Comparison of ENCODE assay signal across 16 cellular contexts in genomic region chr4:139595989-139596679, GRCh38. TPM values are rescaled to one million over a fixed set of nuclear protein-coding genes. Genes with fewer than 3 reads are reported as not detected.
DNase-seq lines count a peak whose midpoint lies in the region; ATAC-seq, FAIRE-seq and TF ChIP-seq lines count a peak whose summit lies in the region.
"Had no signal": no experiment of that assay in that cellular context is flagged by ENCODE, and none has a peak within 500 bp of the region (broad histone marks: within the 10 kb centered on the region; RNA-seq: fewer than 3 reads in every experiment).

No MANE protein-coding gene starts in this region.

- TF ChIP-seq CTCF in gastroesophageal sphincter (IDR thresholded peaks at IDR 0.05) (no peak), kidney (IDR thresholded peaks at IDR 0.05; ENCODE audit: borderline replicate concordance, extremely low read depth, insufficient read depth) (no peak)

- TF ChIP-seq EP300 in gastroesophageal sphincter (IDR thresholded peaks at IDR 0.05): no peak

- intact Hi-C loops in sciatic nerve (cut with DNase I): no loop called here
- intact Hi-C loops in kidney (cut with DNase I): no loop called here

- ATAC-seq in gastroesophageal sphincter (peak; percentile 89), sciatic nerve (peak; percentile 78), HG02981 (IDR thresholded peaks at IDR 0.05; ENCODE audit: unreplicated experiment) (no peak), GM21381 (IDR thresholded peaks at IDR 0.05; ENCODE audit: unreplicated experiment) (no peak)
- ATAC-seq: K562, natural killer cell had no signal

- no peaks in the 10 kb centered on the region for H3K27me3 ChIP-seq in gastroesophageal sphincter

- H3K27ac ChIP-seq in gastroesophageal sphincter (peak overlapping the region in 2 of 4 donors; percentile 47 to 57), kidney (ENCODE audit: low read depth in 2 of 2, low read length in 2 of 2) (no peak overlapping the region)

- no peaks in the 10 kb centered on the region for H3K36me3 ChIP-seq in gastroesophageal sphincter
- H3K36me3 ChIP-seq in kidney (ENCODE audit: control insufficient read depth in 1 of 2, insufficient read depth in 2 of 2, low read length in 2 of 2): no peaks in the 10 kb centered on the region
- H3K36me3 ChIP-seq: spleen had no signal

- in situ Hi-C loops in SK-MEL-5 (cut with HindIII; ENCODE audit: low pct_unique_long_range_greater_than_20kb, low sequenced_read_pairs): no loop called here

- WGBS in gastroesophageal sphincter (ENCODE audit: low coverage in 1 of 2), 2 donors: 43 to 80% methylated on average over 1 to 3 of the region's 4 CpGs

- H3K4me3 ChIP-seq in gastroesophageal sphincter (no peak overlapping the region), kidney (ENCODE audit: low read length in 2 of 2) (no peak overlapping the region)
- H3K4me3 ChIP-seq: K562, spleen had no signal

- no peak overlapping the region for H3K9ac ChIP-seq in kidney (ENCODE audit: low read length in 2 of 2)

- no peaks in the 10 kb centered on the region for H3K9me3 ChIP-seq in gastroesophageal sphincter
- no peaks in the 10 kb centered on the region for H3K9me3 ChIP-seq in kidney (ENCODE audit: control insufficient read depth in 1 of 2, low read length in 2 of 2)
- H3K9me3 ChIP-seq: spleen had no signal

- DNase-seq in GM03348 (ENCODE audit: low spot score): peak; percentile 55
- DNase-seq in SK-MEL-5 (ENCODE audit: low read depth, low spot score): peak; percentile 41
- no peak for DNase-seq in sciatic nerve (ENCODE audit: low spot score)
- no peak for DNase-seq in AML-193 (lab: John Stamatoyannopoulos, UW)
- no peak for DNase-seq in kidney
- DNase-seq: activated CD8-positive, alpha-beta memory T cell treated with anti-CD3 and anti-CD28 coated beads for 24 hours; CD8-positive, alpha-beta memory T cell; natural killer cell; NCI-H2171; spleen; T1000 had no signal

- no peak for TF ChIP-seq POLR2A in gastroesophageal sphincter (IDR thresholded peaks at IDR 0.05)

- H3K4me1 ChIP-seq in gastroesophageal sphincter (no peaks in the 10 kb centered on the region), kidney (ENCODE audit: control insufficient read depth in 1 of 2, insufficient read depth in 1 of 2, low read depth in 1 of 2, low read length in 2 of 2) (no peaks in the 10 kb centered on the region)

- FAIRE-seq in kidney (lab: Jason Lieb, UNC): no peak
- FAIRE-seq: H54, K562 had no signal

RNA-seq across cellular contexts. Expression of gene SETD7, which starts 40.1 kb away (rescaled TPM):
- total RNA-seq in SK-MEL-5 (2014; rRNA removed; shearing (Covaris generic)): 21.3 and 21.5 TPM in 2 replicates
- 16.0 and 23.4 TPM in 2 replicates for polyA plus RNA-seq in SK-MEL-5 (2015; cell fraction: cytosol; rRNA removed)
- polyA plus RNA-seq in SK-MEL-5 (2015; cell fraction: nucleus; rRNA removed): 7.9 and 10.8 TPM in 2 replicates
- 10 to 100 TPM; 72.7 to 92.2 (median 88.3) TPM for total RNA-seq in gastroesophageal sphincter
- total RNA-seq in sciatic nerve: 56.9 TPM
- total RNA-seq in kidney: 29.1 TPM
- polyA plus RNA-seq in kidney (ENCODE audit: insufficient read depth, low read depth, low replicate concordance): 6.5 TPM

Comparison
In these comparisons a context has a peak if more than half of its experiments do, and no peak if none do; other contexts are left out.
1. DNase-seq: peak in GM03348 (single experiment) and SK-MEL-5 (single experiment); none in sciatic nerve (single experiment), AML-193 (0 of 2) and kidney (single experiment).
2. ATAC-seq: peak in gastroesophageal sphincter (single experiment) and sciatic nerve (single experiment); none in HG02981 (single experiment) and GM21381 (single experiment).